8 cellular contexts compared by ENCODE assay signal in genomic region chr13:52665325-52665724, GRCh38. TPM values are rescaled to one million over a fixed set of nuclear protein-coding genes. Genes with fewer than 3 reads are reported as not detected.
DNase-seq lines count a peak whose midpoint lies in the region; ATAC-seq, FAIRE-seq and TF ChIP-seq lines count a peak whose summit lies in the region.

No MANE protein-coding gene starts in this region.

- H3K9me2 ChIP-seq in PC-9 (ENCODE audit: insufficient read depth), result no peaks in the 10 kb centered on the region

- H3F3A ChIP-seq in PC-9 (ENCODE audit: insufficient read depth, low read depth), result peaks cover 8% of the 10 kb centered on the region; the same call in 1 of the 2 replicates

- TF ChIP-seq CTCF in GM10266 (IDR thresholded peaks at IDR 0.05; ENCODE audit: control insufficient read depth, insufficient read depth, low read depth, missing control alignments) (peak; percentile 22), PC-9 (conservative IDR thresholded peaks at IDR 0.05) (peak; percentile 68), fibroblast of the aortic adventitia (IDR thresholded peaks at IDR 0.05; ENCODE audit: insufficient read depth, low read length) (peak; percentile 40)

- POLR2A ChIA-PET in PC-9 (lab: Charles Lee; ENCODE audit: unreplicated experiment), result interaction anchor here (0.6 to 0.7 kb wide), 2 partner anchors 12 to 495 kb away, joined by 3 to 7 read pairs; partner anchors contain the start of gene SUGT1

- H3K36me3 ChIP-seq in PC-9 (ENCODE audit: low read depth), result peaks cover 42% of the 10 kb centered on the region

- no peak overlapping the region for H3K27ac ChIP-seq in PC-9

- CTCF ChIA-PET in PC-9 (lab: Charles Lee), result interaction anchor here (0.6 to 1.8 kb wide), 5 partner anchors 93 to 483 kb away, joined by 3 to 25 read pairs (median 4); no protein-coding TSS in a partner anchor

- no peak overlapping the region for H3K4me3 ChIP-seq in PC-9
- H3K4me3 ChIP-seq in fibroblast of the aortic adventitia (ENCODE audit: low read depth, low read length), result no peak overlapping the region

- FAIRE-seq in HTR-8/SVneo (lab: Jason Lieb, UNC), result no peak

- H3K9me3 ChIP-seq in PC-9 (ENCODE audit: insufficient read depth, low read depth), result no peaks in the 10 kb centered on the region

- DNase-seq in A172 (ENCODE audit: low spot score) (peak; percentile 35), GM10266 (ENCODE audit: extremely low spot score) (no peak), PC-9 (peak in 1 of 2 experiments; percentile 69), fibroblast of the aortic adventitia (ENCODE audit: low read depth) (peak; percentile 36), GOT3 (lab: John Stamatoyannopoulos, UW) (no peak), HTR-8/SVneo (ENCODE audit: insufficient read length, low spot score) (no peak)

- H3K79me2 ChIP-seq in PC-9 (ENCODE audit: low read depth), result no peaks in the 10 kb centered on the region

- ATAC-seq in HG02588 (IDR thresholded peaks at IDR 0.05; ENCODE audit: unreplicated experiment) (no peak), GM21723 (IDR thresholded peaks at IDR 0.05; ENCODE audit: unreplicated experiment) (no peak)

- BruUV-seq in PC-9 (replicated peaks; lab: Mats Ljungman, UMichigan), result no TSS peak

- no peak overlapping the region for H3K4me2 ChIP-seq in PC-9

- no peak overlapping the region for H2AFZ ChIP-seq in PC-9

- peaks cover 4% of the 10 kb centered on the region for H4K20me1 ChIP-seq in PC-9 (ENCODE audit: insufficient read depth)

- intact Hi-C loops in PC-9 (cut with micrococcal nuclease; ENCODE audit: unreplicated experiment), result loop anchor here (2.0 kb wide), 1 partner anchor 303 kb away; no protein-coding TSS in a partner anchor

- no peaks in the 10 kb centered on the region for H3K4me1 ChIP-seq in PC-9 (replicated peaks; ENCODE audit: insufficient read depth)

- no peaks in the 10 kb centered on the region for H3K27me3 ChIP-seq in PC-9 (ENCODE audit: insufficient read depth, low read depth)

RNA-seq across cellular contexts. Expression of gene SUGT1, which starts 12.7 kb away (rescaled TPM):
- 59.5 and 76.1 TPM in 2 replicates for total RNA-seq in A172 (2014; rRNA removed; shearing (Covaris generic))
- total RNA-seq in PC-9 (2021) (48.8 and 57.2 TPM in 2 replicates), fibroblast of the aortic adventitia (ENCODE audit: low replicate concordance) (46.4 and 52.1 TPM in 2 replicates)

RNA-seq across cellular contexts. Expression of gene HNRNPA1L2, which starts 23.1 kb away (rescaled TPM):
- 1.4 and 4.8 TPM in 2 replicates for total RNA-seq in A172 (2014; rRNA removed; shearing (Covaris generic))
- total RNA-seq in PC-9 (2021) (6.3 and 7.9 TPM in 2 replicates), fibroblast of the aortic adventitia (ENCODE audit: low replicate concordance) (4.9 and 7.4 TPM in 2 replicates)

Comparison
In these comparisons a context has a peak if more than half of its experiments do, and no peak if none do; other contexts are left out.
1. DNase-seq: peak in A172 (single experiment) and fibroblast of the aortic adventitia (single experiment); none in GM10266 (single experiment), GOT3 (single experiment) and HTR-8/SVneo (single experiment).
2. Peak in every context shown above with its lines, with median percentiles within 50 percentile points of each other: CTCF ChIP-seq.